Comparison of ENCODE assay signal across 8 cellular contexts in the genomic region with DNA sequence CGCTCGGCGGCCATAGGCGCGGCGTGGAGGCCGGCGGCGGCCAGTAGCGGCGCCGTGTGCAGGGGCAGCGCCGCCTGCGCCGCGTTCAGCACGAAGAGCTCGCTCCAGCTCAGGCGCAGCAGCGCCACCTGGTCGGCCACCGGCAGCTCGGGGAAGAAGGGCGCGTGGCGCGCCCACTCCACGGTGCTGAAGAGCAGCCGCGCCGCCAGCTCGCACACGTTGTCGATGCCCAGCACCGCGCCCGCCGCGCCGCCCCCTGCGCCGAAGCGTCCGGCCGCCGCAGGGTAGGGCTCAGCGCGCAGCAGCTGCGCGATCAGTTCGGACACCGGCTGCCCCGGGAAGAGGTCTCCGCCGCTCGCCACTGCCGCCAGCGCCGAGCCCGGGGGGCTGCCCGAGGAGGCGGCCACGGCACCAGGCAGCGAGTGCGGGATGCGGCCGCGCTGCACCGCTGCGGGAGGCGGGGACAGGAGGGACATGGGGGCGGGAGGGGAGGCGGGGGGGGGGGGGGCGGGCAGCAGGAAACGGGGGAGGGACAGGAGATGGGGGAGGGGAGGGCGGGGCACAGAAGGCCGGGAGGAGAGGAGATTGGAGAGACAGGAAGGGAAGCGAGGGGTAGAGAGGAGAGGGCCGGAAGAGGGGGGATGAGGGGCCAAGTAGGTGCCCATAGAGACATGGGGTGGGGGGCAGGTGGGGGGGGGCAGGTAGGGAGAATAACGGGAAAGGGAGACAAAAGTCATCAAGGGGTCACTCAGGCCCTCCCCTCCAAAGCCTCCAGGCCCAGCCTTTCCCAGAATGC. TPM values are rescaled to one million over a fixed set of nuclear protein-coding genes. Genes with fewer than 3 reads are reported as not detected.
DNase-seq lines count a peak whose midpoint lies in the region; TF ChIP-seq lines count a peak whose summit lies in the region.

No MANE protein-coding gene starts in this region.

- peaks cover 19% of the 10 kb centered on the region for H3K4me1 Mint-ChIP-seq in activated naive CD4-positive, alpha-beta T cell treated with anti-CD3 and anti-CD28 coated beads for 36 hours (ENCODE audit: low read depth)
- H3K4me1 Mint-ChIP-seq in osteocyte (ENCODE audit: unreplicated experiment) = peaks cover 15% of the 10 kb centered on the region

- H3K27me3 Mint-ChIP-seq in activated naive CD4-positive, alpha-beta T cell treated with anti-CD3 and anti-CD28 coated beads for 36 hours (ENCODE audit: low read depth) = no peaks in the 10 kb centered on the region
- H3K27me3 Mint-ChIP-seq in osteocyte (ENCODE audit: unreplicated experiment) = no peaks in the 10 kb centered on the region

- CTCF ChIA-PET in activated naive CD4-positive, alpha-beta T cell treated with anti-CD3 and anti-CD28 coated beads for 36 hours (lab: Charles Lee) = interaction anchor here (0.6 to 2.0 kb wide), 5 partner anchors 9 to 155 kb away, joined by 3 to 7 read pairs (median 3); partner anchors contain the start of gene USE1

- peaks cover 11% of the 10 kb centered on the region for H3K36me3 ChIP-seq in thymus (ENCODE audit: control insufficient read depth, insufficient read depth)

- H3K4me1 ChIP-seq in thymus (ENCODE audit: control insufficient read depth, insufficient read depth, low read length) = peaks cover 13% of the 10 kb centered on the region

- H3K27ac Mint-ChIP-seq in activated naive CD4-positive, alpha-beta T cell treated with anti-CD3 and anti-CD28 coated beads for 36 hours = peak overlapping the region; percentile 68
- H3K27ac Mint-ChIP-seq in osteocyte (ENCODE audit: unreplicated experiment) = peak overlapping the region; percentile 41

- H3K27ac ChIP-seq in HL-60 (replicated peaks) = no peak overlapping the region
- H3K27ac ChIP-seq in thymus (ENCODE audit: low read depth) = peak overlapping the region; percentile 74

- H3K27me3 ChIP-seq in HL-60 (ENCODE audit: insufficient read depth, poor library complexity, severe bottlenecking) = no peaks in the 10 kb centered on the region
- H3K27me3 ChIP-seq in thymus (ENCODE audit: control insufficient read depth, insufficient read depth) = no peaks in the 10 kb centered on the region

- H3K9me3 Mint-ChIP-seq in activated naive CD4-positive, alpha-beta T cell treated with anti-CD3 and anti-CD28 coated beads for 36 hours = no peaks in the 10 kb centered on the region
- no peaks in the 10 kb centered on the region for H3K9me3 Mint-ChIP-seq in osteocyte (ENCODE audit: unreplicated experiment)

- WGBS in thymus = 1% methylated on average over 78 of the region's 81 CpGs

- peak overlapping the region; percentile 53 for H3K4me3 ChIP-seq in HL-60 (replicated peaks; ENCODE audit: insufficient read depth, low read length)
- H3K4me3 ChIP-seq in thymus (ENCODE audit: low read length) = peak overlapping the region; percentile 52

- intact Hi-C loops in activated naive CD4-positive, alpha-beta T cell treated with anti-CD3 and anti-CD28 coated beads for 36 hours (cut with micrococcal nuclease) = loop anchor here (1.0 to 5.0 kb wide), 6 partner anchors 10 to 161 kb away; partner anchors contain the start of genes HAUS8, MYO9B and OCEL1

- DNase-seq in SKM-1 treated with dmso at 0.1 percent for 144 hours (lab: John Stamatoyannopoulos, UW; ENCODE audit: unreplicated experiment) (peak; percentile 15), SKM-1 (lab: John Stamatoyannopoulos, UW; ENCODE audit: unreplicated experiment) (no peak), HL-60 (ENCODE audit: low read depth in 1 of 2, low spot score in 1 of 2) (peak; percentile 35 to 72), globus pallidus (ENCODE audit: low spot score) (peak; percentile 66), osteocyte (ENCODE audit: extremely low spot score, unreplicated experiment) (peak; percentile 90)
- peak; percentile 79 for DNase-seq in activated naive CD4-positive, alpha-beta T cell treated with anti-CD3 and anti-CD28 coated beads for 36 hours

- TF ChIP-seq POLR2A in Raji (IDR thresholded peaks at IDR 0.05; ENCODE audit: insufficient read depth, low read depth, low read length) = peak; percentile 43; the same call in 1 of the 2 replicates

- peak overlapping the region; percentile 83 for H3K4me3 Mint-ChIP-seq in activated naive CD4-positive, alpha-beta T cell treated with anti-CD3 and anti-CD28 coated beads for 36 hours
- H3K4me3 Mint-ChIP-seq in osteocyte (ENCODE audit: unreplicated experiment) = peak overlapping the region; percentile 47

- H3K9me3 ChIP-seq in thymus (ENCODE audit: control insufficient read depth) = no peaks in the 10 kb centered on the region

- TF ChIP-seq CTCF in HL-60 (IDR thresholded peaks at IDR 0.05; ENCODE audit: insufficient read depth, low read length) (peak; percentile 28), osteocyte (IDR thresholded peaks at IDR 0.05) (peak; percentile 69)

- H3K36me3 Mint-ChIP-seq in activated naive CD4-positive, alpha-beta T cell treated with anti-CD3 and anti-CD28 coated beads for 36 hours (ENCODE audit: low read depth) = peaks cover 7% of the 10 kb centered on the region
- peaks cover 16% of the 10 kb centered on the region for H3K36me3 Mint-ChIP-seq in osteocyte (ENCODE audit: unreplicated experiment)

RNA-seq across cellular contexts. Expression of gene OCEL1, which starts 9.8 kb away (rescaled TPM):
- 1 to 10 TPM; 8.7 to 9.3 TPM for total RNA-seq in activated naive CD4-positive, alpha-beta T cell treated with anti-CD3 and anti-CD28 coated beads for 36 hours
- total RNA-seq in osteocyte = 24.8 and 28.5 TPM in 2 replicates
- 24.8 TPM for polyA plus RNA-seq in thymus

RNA-seq across cellular contexts. Expression of gene NR2F6, which starts 9.9 kb away (rescaled TPM):
- 1 to 10 TPM; 5.3 to 6.0 TPM for total RNA-seq in activated naive CD4-positive, alpha-beta T cell treated with anti-CD3 and anti-CD28 coated beads for 36 hours
- 43.9 and 44.2 TPM in 2 replicates for total RNA-seq in osteocyte
- 15.0 TPM for polyA plus RNA-seq in thymus

RNA-seq across cellular contexts. Expression of gene USE1, which starts 20.7 kb away (rescaled TPM):
- total RNA-seq in activated naive CD4-positive, alpha-beta T cell treated with anti-CD3 and anti-CD28 coated beads for 36 hours = 10 to 100 TPM; 24.7 to 25.3 TPM
- 36.1 and 37.5 TPM in 2 replicates for total RNA-seq in osteocyte
- polyA plus RNA-seq in thymus = 52.9 TPM

RNA-seq across cellular contexts. Expression of gene USHBP1, which starts 28.7 kb away (rescaled TPM):
- total RNA-seq in activated naive CD4-positive, alpha-beta T cell treated with anti-CD3 and anti-CD28 coated beads for 36 hours = under 1 TPM in 1 of 2 experiments, not detected in 1; 0.20 TPM
- total RNA-seq in osteocyte = not detected in 2 replicates
- polyA plus RNA-seq in thymus = 4.4 TPM

RNA-seq across cellular contexts. Expression of gene BABAM1, which starts 31.4 kb away (rescaled TPM):
- 100 to 1,000 TPM; 108 to 109 TPM for total RNA-seq in activated naive CD4-positive, alpha-beta T cell treated with anti-CD3 and anti-CD28 coated beads for 36 hours
- total RNA-seq in osteocyte = 92.5 and 93.7 TPM in 2 replicates
- polyA plus RNA-seq in thymus = 94.4 TPM
